11 cellular contexts compared by ENCODE assay signal in genomic region chr1:153968972-153969371, GRCh38. TPM values are rescaled to one million over a fixed set of nuclear protein-coding genes. Genes with fewer than 3 reads are reported as not detected.
A peak's percentile ranks its signal among the peaks of the same experiment; 100 is the strongest.
DNase-seq lines count a peak whose midpoint lies in the region; ATAC-seq and TF ChIP-seq lines count a peak whose summit lies in the region.
"Had no signal": no experiment of that assay in that cellular context is flagged by ENCODE, and none has a peak within 500 bp of the region (broad histone marks: within the 10 kb centered on the region; RNA-seq: fewer than 3 reads in every experiment).

No MANE protein-coding gene starts in this region.

- peaks cover 67 to 85% (median 79%) of the 10 kb centered on the region in 10 experiments for H3K4me1 ChIP-seq in BLaER1 treated with 17β-estradiol and CSF1 and Interleukin-3, amounts not matched to agents 10 nM and 100 nM
- H3K4me1 ChIP-seq in HUES6 (ENCODE audit: control insufficient read depth, insufficient read depth, low read length) (peaks cover 8% of the 10 kb centered on the region), upper lobe of right lung (peaks cover 24% of the 10 kb centered on the region)

- no peak for ATAC-seq in upper lobe of right lung

- peak overlapping the region; percentile 94 to 100 (median 99) for H3K4me2 ChIP-seq in BLaER1 treated with 17β-estradiol and CSF1 and Interleukin-3, amounts not matched to agents 10 nM and 100 nM

- H3K4me1 Mint-ChIP-seq in brain (peaks cover 49% of the 10 kb centered on the region), nephron (peaks cover 32% of the 10 kb centered on the region)

- peaks cover 6% of the 10 kb centered on the region for H3K36me3 Mint-ChIP-seq in brain
- H3K36me3 Mint-ChIP-seq in nephron (ENCODE audit: low read depth) = peaks cover 10% of the 10 kb centered on the region

- TF ChIP-seq CTCF in brain (conservative IDR thresholded peaks at IDR 0.05) (no peak), nephron (IDR thresholded peaks at IDR 0.05; ENCODE audit: unreplicated experiment in 3 of 3) (no peak), upper lobe of right lung (IDR thresholded peaks at IDR 0.05) (no peak)

- peak overlapping the region; percentile 59 to 81 (median 72) for H3K4me3 ChIP-seq in BLaER1 treated with 17β-estradiol and CSF1 and Interleukin-3, amounts not matched to agents 10 nM and 100 nM
- H3K4me3 ChIP-seq in HUES6 (ENCODE audit: low read depth, low read length) (peak overlapping the region; percentile 78; the same call in 1 of the 2 replicates), upper lobe of right lung (no peak overlapping the region)

- H3K36me3 ChIP-seq in BLaER1 treated with 17β-estradiol and CSF1 and Interleukin-3, amounts not matched to agents 10 nM and 100 nM = peaks cover 7 to 21% (median 16%) of the 10 kb centered on the region in 11 experiments
- H3K36me3 ChIP-seq in HUES6 (ENCODE audit: control insufficient read depth, insufficient read depth, low read length) (peaks cover 12% of the 10 kb centered on the region), upper lobe of right lung (peaks cover 9% of the 10 kb centered on the region)

- H3K27ac Mint-ChIP-seq in brain = peak overlapping the region; percentile 74 to 99 (median 98)
- peak overlapping the region; percentile 94 to 99 (median 96) for H3K27ac Mint-ChIP-seq in nephron

- H3K27me3 Mint-ChIP-seq in brain = peaks cover 12% of the 10 kb centered on the region
- no peaks in the 10 kb centered on the region for H3K27me3 Mint-ChIP-seq in nephron (ENCODE audit: low read depth)

- no peak for DNase-seq in SW 1271 (lab: John Stamatoyannopoulos, UW)
- no peak for DNase-seq in upper lobe of right lung
- DNase-seq in activated CD4-positive, alpha-beta T cell treated with anti-CD3 and anti-CD28 coated beads, Interleukin-2, amount 50 U/mL, for 48 hours = no peak
- no peak for DNase-seq in superior temporal gyrus (ENCODE audit: extremely low spot score)
- DNase-seq: activated naive CD4-positive, alpha-beta T cell treated with Interleukin-2 at 50 U/mL for 16 hours; hypothalamus; stimulated activated CD4-positive, alpha-beta T cell treated with anti-CD3 and anti-CD28 coated beads, Interleukin-15, amount 100 ng/mL, for 24 hours had no signal

- no peaks in the 10 kb centered on the region for H3K9me3 Mint-ChIP-seq in brain
- H3K9me3 Mint-ChIP-seq in nephron = no peaks in the 10 kb centered on the region

- H4K20me1 ChIP-seq in BLaER1 treated with 17β-estradiol and CSF1 and Interleukin-3, amounts not matched to agents 10 nM and 100 nM = no peaks in the 10 kb centered on the region

- H3K9ac ChIP-seq in BLaER1 treated with 17β-estradiol and CSF1 and Interleukin-3, amounts not matched to agents 10 nM and 100 nM = peak overlapping the region in 9 of 11 experiments; percentile 81 to 95 (median 89); a peak in 18 of 22 replicates
- H3K9ac ChIP-seq in HUES6 (ENCODE audit: low read length) = peak overlapping the region; percentile 82

- no peaks in the 10 kb centered on the region for H3K9me3 ChIP-seq in BLaER1 treated with 17β-estradiol and CSF1 and Interleukin-3, amounts not matched to agents 10 nM and 100 nM (replicated peaks in 1 of 11)
- H3K9me3 ChIP-seq in HUES6 (ENCODE audit: control insufficient read depth, insufficient read depth, low read depth, low read length) (no peaks in the 10 kb centered on the region), upper lobe of right lung (no peaks in the 10 kb centered on the region)

- peak overlapping the region in 8 of 11 experiments; percentile 88 to 97 (median 94); a peak in 17 of 22 replicates for H3K27ac ChIP-seq in BLaER1 treated with 17β-estradiol and CSF1 and Interleukin-3, amounts not matched to agents 10 nM and 100 nM
- H3K27ac ChIP-seq in HUES6 (ENCODE audit: low read depth, low read length) (no peak overlapping the region), upper lobe of right lung (no peak overlapping the region)

- H3K4me3 Mint-ChIP-seq in brain (peak overlapping the region; percentile 87 to 98 (median 91)), nephron (peak overlapping the region; percentile 91 to 95 (median 94))

- H3K27me3 ChIP-seq in BLaER1 treated with 17β-estradiol and CSF1 and Interleukin-3, amounts not matched to agents 10 nM and 100 nM = no peaks in the 10 kb centered on the region
- H3K27me3 ChIP-seq in HUES6 (ENCODE audit: control insufficient read depth, insufficient read depth, low read length) = no peaks in the 10 kb centered on the region
- H3K27me3 ChIP-seq in upper lobe of right lung = no peaks in the 10 kb centered on the region

- intact Hi-C loops in upper lobe of right lung (cut with DNase I) = no loop called here

RNA-seq across cellular contexts. Expression of gene CREB3L4, which starts 1.3 kb away (rescaled TPM):
- 44.9 TPM for polyA plus RNA-seq in brain (ENCODE audit: insufficient read depth, low read depth, low replicate concordance)
- 10.5 TPM for total RNA-seq in upper lobe of right lung

RNA-seq across cellular contexts. Expression of gene SLC39A1, which starts 5.6 kb away (rescaled TPM):
- polyA plus RNA-seq in brain (ENCODE audit: insufficient read depth, low read depth, low replicate concordance) = 52.2 TPM
- 120 TPM for total RNA-seq in upper lobe of right lung

RNA-seq across cellular contexts. Expression of gene JTB, which starts 8.5 kb away (rescaled TPM):
- 133 TPM for polyA plus RNA-seq in brain (ENCODE audit: insufficient read depth, low read depth, low replicate concordance)
- 129 TPM for total RNA-seq in upper lobe of right lung

RNA-seq across cellular contexts. Expression of gene CRTC2, which starts 10.6 kb away (rescaled TPM):
- polyA plus RNA-seq in brain (ENCODE audit: insufficient read depth, low read depth, low replicate concordance) = 39.3 TPM
- 52.7 TPM for total RNA-seq in upper lobe of right lung

RNA-seq across cellular contexts. Expression of gene RAB13, which starts 17.2 kb away (rescaled TPM):
- 69.0 TPM for polyA plus RNA-seq in brain (ENCODE audit: insufficient read depth, low read depth, low replicate concordance)
- total RNA-seq in upper lobe of right lung = 103 TPM

Comparison
In these comparisons a context has a peak if more than half of its experiments do, and no peak if none do; other contexts are left out.
1. H3K27ac ChIP-seq: peak in BLaER1 treated with 17β-estradiol and CSF1 and Interleukin-3, amounts not matched to agents 10 nM and 100 nM (8 of 11); none in HUES6 (single experiment) and upper lobe of right lung (single experiment).